In the genomic region with DNA sequence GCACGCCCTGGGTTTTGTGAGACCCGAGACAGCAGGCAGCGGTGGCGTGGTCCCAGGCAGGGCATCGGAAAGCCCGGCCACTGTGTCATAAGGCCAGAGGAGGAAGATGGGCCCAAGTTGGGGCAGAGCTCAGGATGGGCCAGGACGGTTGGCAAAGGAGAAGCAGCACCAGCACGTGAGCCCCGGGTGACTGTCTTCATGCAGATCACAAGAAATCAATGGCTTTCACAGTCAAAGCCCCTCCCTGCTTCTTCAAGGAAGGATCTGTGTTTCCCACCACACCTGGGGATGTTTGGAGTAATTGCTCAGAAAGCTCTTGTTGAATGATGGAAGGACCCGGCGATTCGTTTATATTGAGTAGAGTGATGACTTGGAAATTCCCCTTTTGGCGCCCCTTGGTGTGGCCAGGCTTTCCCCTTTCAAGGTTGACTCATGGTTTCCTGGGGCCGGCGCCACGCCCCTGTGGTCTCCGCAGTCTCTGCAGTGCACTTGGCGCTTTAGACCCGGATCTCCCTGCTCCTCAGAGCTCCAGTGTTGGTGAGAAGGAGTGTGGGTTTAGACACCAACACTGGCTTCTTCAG, we compare ENCODE assay signal across 1 cellular context.
TF ChIP-seq lines count a peak whose summit lies in the region.

No MANE protein-coding gene starts in this region.

TF ChIP-seq in H1, 55 proteins besides CTCF, POLR2A, EP300 and RAD21 (continued from another document):
- no peak for TF ChIP-seq CHD7 (IDR thresholded peaks at IDR 0.05; ENCODE audit: insufficient replicate concordance, low read length)
- no peak for TF ChIP-seq TCF12 (IDR thresholded peaks at IDR 0.05; ENCODE audit: low read depth, low read length)
